8 cellular contexts compared by ENCODE assay signal in the genomic region with DNA sequence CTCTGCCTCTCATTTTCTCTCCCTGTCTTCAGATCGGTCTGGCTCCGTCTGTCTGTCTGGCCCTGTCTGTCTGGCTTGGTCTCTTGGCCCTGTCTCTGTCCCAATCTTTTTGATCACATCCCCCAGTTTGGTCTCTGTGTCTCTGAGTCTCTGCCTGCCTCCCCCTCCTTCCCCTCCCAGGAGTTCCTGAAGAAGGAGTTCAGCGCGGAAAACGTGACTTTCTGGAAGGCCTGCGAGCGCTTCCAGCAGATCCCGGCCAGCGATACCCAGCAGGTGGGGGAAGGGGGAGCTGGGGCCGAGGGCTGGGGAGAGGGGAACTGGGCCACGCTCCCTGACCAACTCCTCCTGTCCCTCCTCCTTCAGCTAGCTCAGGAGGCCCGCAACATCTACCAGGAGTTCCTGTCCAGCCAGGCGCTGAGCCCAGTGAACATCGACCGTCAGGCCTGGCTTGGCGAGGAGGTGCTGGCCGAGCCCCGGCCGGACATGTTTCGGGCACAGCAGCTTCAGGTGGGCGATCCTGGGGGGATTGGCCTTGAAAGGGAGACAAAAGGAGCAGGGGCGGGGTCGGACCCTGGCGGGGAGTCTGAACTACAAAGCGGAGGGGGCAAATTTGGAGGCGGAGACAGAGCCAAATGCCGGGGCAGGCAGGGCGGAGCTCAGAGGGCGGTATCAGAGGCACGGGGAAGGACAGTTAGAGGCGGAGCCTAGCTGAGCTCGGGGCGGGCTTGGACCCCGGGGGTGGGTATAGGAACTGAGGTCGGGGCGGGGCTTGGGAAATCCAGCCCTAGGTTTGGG. TPM values are rescaled to one million over a fixed set of nuclear protein-coding genes. Genes with fewer than 3 reads are reported as not detected.
DNase-seq lines count a peak whose midpoint lies in the region; ATAC-seq and TF ChIP-seq lines count a peak whose summit lies in the region.

No MANE protein-coding gene starts in this region.

- TF ChIP-seq CTCF in fibroblast of mammary gland (conservative IDR thresholded peaks at IDR 0.05; ENCODE audit: control insufficient read depth, insufficient read depth, low read depth, low read length): no peak

- H3K4me3 Mint-ChIP-seq in naive thymus-derived CD8-positive, alpha-beta T cell: no peak overlapping the region
- H3K4me3 Mint-ChIP-seq in activated T-helper 2 cell treated with anti-CD3 and anti-CD28 coated beads, Interferon-gamma antibody, Interleukin-2, Interleukin-4, amounts not matched to agents 10 μg/mL and 5 μg/mL and 100 μg/mL, durations not matched to agents 14 hours and 24 hours and 36 hours (ENCODE audit: low read depth): no peak overlapping the region

- DNase-seq in C1 segment of cervical spinal cord (lab: John Stamatoyannopoulos, UW) (peak in 9 of 14 donors; percentile 10 to 56 (median 28)), NCI-H82 treated with DMSO at 0.1 percent for 48 hours (lab: John Stamatoyannopoulos, UW; ENCODE audit: unreplicated experiment) (peak; percentile 86), fibroblast of mammary gland (ENCODE audit: low read depth) (peak; percentile 73), NCI-H1092 treated with DMSO at 0.1 percent for 48 hours (lab: John Stamatoyannopoulos, UW) (no peak), NCI-H1436 (lab: John Stamatoyannopoulos, UW) (no peak)
- no peak for DNase-seq in naive thymus-derived CD8-positive, alpha-beta T cell
- DNase-seq in activated T-helper 2 cell treated with anti-CD3 and anti-CD28 coated beads, Interferon-gamma antibody, Interleukin-2, Interleukin-4, amounts not matched to agents 10 μg/mL and 5 μg/mL and 100 μg/mL, durations not matched to agents 14 hours and 24 hours and 36 hours (ENCODE audit: low spot score): no peak

- no peaks in the 10 kb centered on the region for H3K9me3 Mint-ChIP-seq in naive thymus-derived CD8-positive, alpha-beta T cell
- no peaks in the 10 kb centered on the region for H3K9me3 Mint-ChIP-seq in activated T-helper 2 cell treated with anti-CD3 and anti-CD28 coated beads, Interferon-gamma antibody, Interleukin-2, Interleukin-4, amounts not matched to agents 10 μg/mL and 5 μg/mL and 100 μg/mL, durations not matched to agents 14 hours and 24 hours and 36 hours

- no peaks in the 10 kb centered on the region for H3K27me3 Mint-ChIP-seq in naive thymus-derived CD8-positive, alpha-beta T cell
- H3K27me3 Mint-ChIP-seq in activated T-helper 2 cell treated with anti-CD3 and anti-CD28 coated beads, Interferon-gamma antibody, Interleukin-2, Interleukin-4, amounts not matched to agents 10 μg/mL and 5 μg/mL and 100 μg/mL, durations not matched to agents 14 hours and 24 hours and 36 hours (ENCODE audit: low read depth): no peaks in the 10 kb centered on the region

- no peak for ATAC-seq in naive thymus-derived CD8-positive, alpha-beta T cell
- ATAC-seq in GM18907 (IDR thresholded peaks at IDR 0.05; ENCODE audit: unreplicated experiment): no peak

- H3K36me3 Mint-ChIP-seq in naive thymus-derived CD8-positive, alpha-beta T cell: peaks cover 6 to 50% (median 7%) of the 10 kb centered on the region in 3 donors
- peaks cover 42% of the 10 kb centered on the region for H3K36me3 Mint-ChIP-seq in activated T-helper 2 cell treated with anti-CD3 and anti-CD28 coated beads, Interferon-gamma antibody, Interleukin-2, Interleukin-4, amounts not matched to agents 10 μg/mL and 5 μg/mL and 100 μg/mL, durations not matched to agents 14 hours and 24 hours and 36 hours (ENCODE audit: low read depth)

- peak overlapping the region; percentile 42 for H3K4me3 ChIP-seq in fibroblast of mammary gland (ENCODE audit: control insufficient read depth, low read depth, low read length)

- H3K4me1 Mint-ChIP-seq in naive thymus-derived CD8-positive, alpha-beta T cell: peaks cover 37 to 75% (median 68%) of the 10 kb centered on the region in 4 donors
- H3K4me1 Mint-ChIP-seq in activated T-helper 2 cell treated with anti-CD3 and anti-CD28 coated beads, Interferon-gamma antibody, Interleukin-2, Interleukin-4, amounts not matched to agents 10 μg/mL and 5 μg/mL and 100 μg/mL, durations not matched to agents 14 hours and 24 hours and 36 hours (ENCODE audit: low read depth): peaks cover 45% of the 10 kb centered on the region

- intact Hi-C loops in activated T-helper 2 cell treated with anti-CD3 and anti-CD28 coated beads, Interferon-gamma antibody, Interleukin-2, Interleukin-4, amounts not matched to agents 10 μg/mL and 5 μg/mL and 100 μg/mL, durations not matched to agents 14 hours and 24 hours and 36 hours (cut with micrococcal nuclease): no loop called here

- POLR2A ChIA-PET in naive thymus-derived CD8-positive, alpha-beta T cell (lab: Charles Lee): interaction anchor here (1.0 to 13.2 kb wide), 2 partner anchors 10 to 16 kb away, joined by 5 to 247 read pairs; partner anchors contain the start of genes LMAN2 and RGS14

- H3K27ac Mint-ChIP-seq in naive thymus-derived CD8-positive, alpha-beta T cell: peak overlapping the region in 6 of 10 donors; percentile 53 to 80 (median 71)
- no peak overlapping the region for H3K27ac Mint-ChIP-seq in activated T-helper 2 cell treated with anti-CD3 and anti-CD28 coated beads, Interferon-gamma antibody, Interleukin-2, Interleukin-4, amounts not matched to agents 10 μg/mL and 5 μg/mL and 100 μg/mL, durations not matched to agents 14 hours and 24 hours and 36 hours

RNA-seq across cellular contexts. Expression of gene RGS14, which starts 9.0 kb away (rescaled TPM):
- 100 to 1,000 TPM; 117 to 122 TPM for total RNA-seq in naive thymus-derived CD8-positive, alpha-beta T cell
- 10 to 100 TPM; 40.9 to 89.3 (median 45.9) TPM for polyA plus RNA-seq in naive thymus-derived CD8-positive, alpha-beta T cell
- 36.2 and 40.5 TPM in 2 replicates for total RNA-seq in activated T-helper 2 cell treated with anti-CD3 and anti-CD28 coated beads, Interferon-gamma antibody, Interleukin-2, Interleukin-4, amounts not matched to agents 10 μg/mL and 5 μg/mL and 100 μg/mL, durations not matched to agents 14 hours and 24 hours and 36 hours

RNA-seq across cellular contexts. Expression of gene LMAN2, which starts 15.3 kb away (rescaled TPM):
- total RNA-seq in naive thymus-derived CD8-positive, alpha-beta T cell: 10 to 100 TPM; 77.1 to 89.0 TPM
- polyA plus RNA-seq in naive thymus-derived CD8-positive, alpha-beta T cell: 100 to 1,000 TPM; 212 to 243 (median 242) TPM
- total RNA-seq in activated T-helper 2 cell treated with anti-CD3 and anti-CD28 coated beads, Interferon-gamma antibody, Interleukin-2, Interleukin-4, amounts not matched to agents 10 μg/mL and 5 μg/mL and 100 μg/mL, durations not matched to agents 14 hours and 24 hours and 36 hours: 130 and 137 TPM in 2 replicates

RNA-seq across cellular contexts. Expression of gene SLC34A1, which starts 17.5 kb away (rescaled TPM):
- under 1 TPM; 0.16 to 0.25 TPM for total RNA-seq in naive thymus-derived CD8-positive, alpha-beta T cell
- not detected for polyA plus RNA-seq in naive thymus-derived CD8-positive, alpha-beta T cell
- not detected in 2 replicates for total RNA-seq in activated T-helper 2 cell treated with anti-CD3 and anti-CD28 coated beads, Interferon-gamma antibody, Interleukin-2, Interleukin-4, amounts not matched to agents 10 μg/mL and 5 μg/mL and 100 μg/mL, durations not matched to agents 14 hours and 24 hours and 36 hours

RNA-seq across cellular contexts. Expression of gene PFN3, which starts 33.7 kb away (rescaled TPM):
- total RNA-seq in naive thymus-derived CD8-positive, alpha-beta T cell: not detected
- not detected for polyA plus RNA-seq in naive thymus-derived CD8-positive, alpha-beta T cell
- total RNA-seq in activated T-helper 2 cell treated with anti-CD3 and anti-CD28 coated beads, Interferon-gamma antibody, Interleukin-2, Interleukin-4, amounts not matched to agents 10 μg/mL and 5 μg/mL and 100 μg/mL, durations not matched to agents 14 hours and 24 hours and 36 hours: not detected in 2 replicates

RNA-seq across cellular contexts. Expression of gene F12, which starts 42.6 kb away (rescaled TPM):
- not detected for total RNA-seq in naive thymus-derived CD8-positive, alpha-beta T cell
- polyA plus RNA-seq in naive thymus-derived CD8-positive, alpha-beta T cell: under 1 TPM; 0.21 to 0.26 (median 0.25) TPM
- total RNA-seq in activated T-helper 2 cell treated with anti-CD3 and anti-CD28 coated beads, Interferon-gamma antibody, Interleukin-2, Interleukin-4, amounts not matched to agents 10 μg/mL and 5 μg/mL and 100 μg/mL, durations not matched to agents 14 hours and 24 hours and 36 hours: 3.5 and 5.8 TPM in 2 replicates

Comparison
In these comparisons a context has a peak if more than half of its experiments do, and no peak if none do; other contexts are left out.
1. DNase-seq: peak in C1 segment of cervical spinal cord (9 of 14), NCI-H82 treated with DMSO at 0.1 percent for 48 hours (single experiment) and fibroblast of mammary gland (single experiment); none in naive thymus-derived CD8-positive, alpha-beta T cell (0 of 10), NCI-H1092 treated with DMSO at 0.1 percent for 48 hours (single experiment), activated T-helper 2 cell treated with anti-CD3 and anti-CD28 coated beads, Interferon-gamma antibody, Interleukin-2, Interleukin-4, amounts not matched to agents 10 μg/mL and 5 μg/mL and 100 μg/mL, durations not matched to agents 14 hours and 24 hours and 36 hours (single experiment) and NCI-H1436 (single experiment).